1 cellular context compared by ENCODE assay signal in the genomic region with DNA sequence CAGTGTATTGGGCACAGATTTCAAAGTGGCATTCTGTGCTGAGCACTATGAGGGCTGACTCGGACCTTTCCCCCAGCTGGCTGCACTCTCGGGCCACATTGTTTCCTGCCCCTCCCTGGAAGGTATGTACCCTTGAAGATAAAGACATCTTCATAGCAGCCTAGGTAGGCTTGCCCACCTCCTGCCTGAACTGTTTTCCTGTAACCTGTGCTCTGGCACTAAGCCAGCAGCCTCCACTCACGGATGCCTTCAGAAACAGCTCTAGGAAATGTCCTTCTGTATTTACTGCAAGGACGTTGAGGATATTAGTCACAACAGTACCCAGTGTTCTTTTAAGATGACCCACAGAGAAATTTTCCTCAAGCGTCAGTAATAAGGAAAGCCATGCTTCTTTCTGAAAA.
A peak's percentile ranks its signal among the peaks of the same experiment; 100 is the strongest.
TF ChIP-seq lines count a peak whose summit lies in the region.

No MANE protein-coding gene starts in this region.

TF ChIP-seq in HepG2, 621 proteins besides CTCF, POLR2A, EP300 and RAD21:
- TF ChIP-seq, protein P1, sequence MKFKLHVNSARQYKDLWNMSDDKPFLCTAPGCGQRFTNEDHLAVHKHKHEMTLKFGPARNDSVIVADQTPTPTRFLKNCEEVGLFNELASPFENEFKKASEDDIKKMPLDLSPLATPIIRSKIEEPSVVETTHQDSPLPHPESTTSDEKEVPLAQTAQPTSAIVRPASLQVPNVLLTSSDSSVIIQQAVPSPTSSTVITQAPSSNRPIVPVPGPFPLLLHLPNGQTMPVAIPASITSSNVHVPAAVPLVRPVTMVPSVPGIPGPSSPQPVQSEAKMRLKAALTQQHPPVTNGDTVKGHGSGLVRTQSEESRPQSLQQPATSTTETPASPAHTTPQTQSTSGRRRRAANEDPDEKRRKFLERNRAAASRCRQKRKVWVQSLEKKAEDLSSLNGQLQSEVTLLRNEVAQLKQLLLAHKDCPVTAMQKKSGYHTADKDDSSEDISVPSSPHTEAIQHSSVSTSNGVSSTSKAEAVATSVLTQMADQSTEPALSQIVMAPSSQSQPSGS (CRISPR knock-in tag; IDR thresholded peaks at IDR 0.05): no peak
- TF ChIP-seq RXRB (CRISPR knock-in tag; IDR thresholded peaks at IDR 0.05; ENCODE audit: borderline replicate concordance): no peak
- TF ChIP-seq, protein P2, sequence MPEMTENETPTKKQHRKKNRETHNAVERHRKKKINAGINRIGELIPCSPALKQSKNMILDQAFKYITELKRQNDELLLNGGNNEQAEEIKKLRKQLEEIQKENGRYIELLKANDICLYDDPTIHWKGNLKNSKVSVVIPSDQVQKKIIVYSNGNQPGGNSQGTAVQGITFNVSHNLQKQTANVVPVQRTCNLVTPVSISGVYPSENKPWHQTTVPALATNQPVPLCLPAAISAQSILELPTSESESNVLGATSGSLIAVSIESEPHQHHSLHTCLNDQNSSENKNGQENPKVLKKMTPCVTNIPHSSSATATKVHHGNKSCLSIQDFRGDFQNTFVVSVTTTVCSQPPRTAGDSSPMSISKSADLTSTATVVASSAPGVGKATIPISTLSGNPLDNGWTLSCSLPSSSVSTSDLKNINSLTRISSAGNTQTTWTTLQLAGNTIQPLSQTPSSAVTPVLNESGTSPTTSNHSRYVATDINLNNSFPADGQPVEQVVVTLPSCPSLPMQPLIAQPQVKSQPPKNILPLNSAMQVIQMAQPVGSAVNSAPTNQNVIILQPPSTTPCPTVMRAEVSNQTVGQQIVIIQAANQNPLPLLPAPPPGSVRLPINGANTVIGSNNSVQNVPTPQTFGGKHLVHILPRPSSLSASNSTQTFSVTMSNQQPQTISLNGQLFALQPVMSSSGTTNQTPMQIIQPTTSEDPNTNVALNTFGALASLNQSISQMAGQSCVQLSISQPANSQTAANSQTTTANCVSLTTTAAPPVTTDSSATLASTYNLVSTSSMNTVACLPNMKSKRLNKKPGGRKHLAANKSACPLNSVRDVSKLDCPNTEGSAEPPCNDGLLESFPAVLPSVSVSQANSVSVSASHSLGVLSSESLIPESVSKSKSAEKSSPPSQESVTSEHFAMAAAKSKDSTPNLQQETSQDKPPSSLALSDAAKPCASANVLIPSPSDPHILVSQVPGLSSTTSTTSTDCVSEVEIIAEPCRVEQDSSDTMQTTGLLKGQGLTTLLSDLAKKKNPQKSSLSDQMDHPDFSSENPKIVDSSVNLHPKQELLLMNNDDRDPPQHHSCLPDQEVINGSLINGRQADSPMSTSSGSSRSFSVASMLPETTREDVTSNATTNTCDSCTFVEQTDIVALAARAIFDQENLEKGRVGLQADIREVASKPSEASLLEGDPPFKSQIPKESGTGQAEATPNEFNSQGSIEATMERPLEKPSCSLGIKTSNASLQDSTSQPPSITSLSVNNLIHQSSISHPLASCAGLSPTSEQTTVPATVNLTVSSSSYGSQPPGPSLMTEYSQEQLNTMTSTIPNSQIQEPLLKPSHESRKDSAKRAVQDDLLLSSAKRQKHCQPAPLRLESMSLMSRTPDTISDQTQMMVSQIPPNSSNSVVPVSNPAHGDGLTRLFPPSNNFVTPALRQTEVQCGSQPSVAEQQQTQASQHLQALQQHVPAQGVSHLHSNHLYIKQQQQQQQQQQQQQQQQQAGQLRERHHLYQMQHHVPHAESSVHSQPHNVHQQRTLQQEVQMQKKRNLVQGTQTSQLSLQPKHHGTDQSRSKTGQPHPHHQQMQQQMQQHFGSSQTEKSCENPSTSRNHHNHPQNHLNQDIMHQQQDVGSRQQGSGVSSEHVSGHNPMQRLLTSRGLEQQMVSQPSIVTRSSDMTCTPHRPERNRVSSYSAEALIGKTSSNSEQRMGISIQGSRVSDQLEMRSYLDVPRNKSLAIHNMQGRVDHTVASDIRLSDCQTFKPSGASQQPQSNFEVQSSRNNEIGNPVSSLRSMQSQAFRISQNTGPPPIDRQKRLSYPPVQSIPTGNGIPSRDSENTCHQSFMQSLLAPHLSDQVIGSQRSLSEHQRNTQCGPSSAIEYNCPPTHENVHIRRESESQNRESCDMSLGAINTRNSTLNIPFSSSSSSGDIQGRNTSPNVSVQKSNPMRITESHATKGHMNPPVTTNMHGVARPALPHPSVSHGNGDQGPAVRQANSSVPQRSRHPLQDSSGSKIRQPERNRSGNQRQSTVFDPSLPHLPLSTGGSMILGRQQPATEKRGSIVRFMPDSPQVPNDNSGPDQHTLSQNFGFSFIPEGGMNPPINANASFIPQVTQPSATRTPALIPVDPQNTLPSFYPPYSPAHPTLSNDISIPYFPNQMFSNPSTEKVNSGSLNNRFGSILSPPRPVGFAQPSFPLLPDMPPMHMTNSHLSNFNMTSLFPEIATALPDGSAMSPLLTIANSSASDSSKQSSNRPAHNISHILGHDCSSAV (CRISPR knock-in tag; IDR thresholded peaks at IDR 0.05; ENCODE audit: borderline replicate concordance): no peak
- TF ChIP-seq, protein P3, sequence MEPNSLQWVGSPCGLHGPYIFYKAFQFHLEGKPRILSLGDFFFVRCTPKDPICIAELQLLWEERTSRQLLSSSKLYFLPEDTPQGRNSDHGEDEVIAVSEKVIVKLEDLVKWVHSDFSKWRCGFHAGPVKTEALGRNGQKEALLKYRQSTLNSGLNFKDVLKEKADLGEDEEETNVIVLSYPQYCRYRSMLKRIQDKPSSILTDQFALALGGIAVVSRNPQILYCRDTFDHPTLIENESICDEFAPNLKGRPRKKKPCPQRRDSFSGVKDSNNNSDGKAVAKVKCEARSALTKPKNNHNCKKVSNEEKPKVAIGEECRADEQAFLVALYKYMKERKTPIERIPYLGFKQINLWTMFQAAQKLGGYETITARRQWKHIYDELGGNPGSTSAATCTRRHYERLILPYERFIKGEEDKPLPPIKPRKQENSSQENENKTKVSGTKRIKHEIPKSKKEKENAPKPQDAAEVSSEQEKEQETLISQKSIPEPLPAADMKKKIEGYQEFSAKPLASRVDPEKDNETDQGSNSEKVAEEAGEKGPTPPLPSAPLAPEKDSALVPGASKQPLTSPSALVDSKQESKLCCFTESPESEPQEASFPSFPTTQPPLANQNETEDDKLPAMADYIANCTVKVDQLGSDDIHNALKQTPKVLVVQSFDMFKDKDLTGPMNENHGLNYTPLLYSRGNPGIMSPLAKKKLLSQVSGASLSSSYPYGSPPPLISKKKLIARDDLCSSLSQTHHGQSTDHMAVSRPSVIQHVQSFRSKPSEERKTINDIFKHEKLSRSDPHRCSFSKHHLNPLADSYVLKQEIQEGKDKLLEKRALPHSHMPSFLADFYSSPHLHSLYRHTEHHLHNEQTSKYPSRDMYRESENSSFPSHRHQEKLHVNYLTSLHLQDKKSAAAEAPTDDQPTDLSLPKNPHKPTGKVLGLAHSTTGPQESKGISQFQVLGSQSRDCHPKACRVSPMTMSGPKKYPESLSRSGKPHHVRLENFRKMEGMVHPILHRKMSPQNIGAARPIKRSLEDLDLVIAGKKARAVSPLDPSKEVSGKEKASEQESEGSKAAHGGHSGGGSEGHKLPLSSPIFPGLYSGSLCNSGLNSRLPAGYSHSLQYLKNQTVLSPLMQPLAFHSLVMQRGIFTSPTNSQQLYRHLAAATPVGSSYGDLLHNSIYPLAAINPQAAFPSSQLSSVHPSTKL (CRISPR knock-in tag; IDR thresholded peaks at IDR 0.05): no peak
- TF ChIP-seq LCORL (IDR thresholded peaks at IDR 0.05): 0 out of 2 replicates have a peak, but pooled peaks have one; percentile 9
- no peak for TF ChIP-seq LCORL (CRISPR knock-in tag; IDR thresholded peaks at IDR 0.05)
- TF ChIP-seq CBX5 (CRISPR knock-in tag; IDR thresholded peaks at IDR 0.05; ENCODE audit: borderline replicate concordance): no peak
- TF ChIP-seq ZZZ3 (CRISPR knock-in tag; IDR thresholded peaks at IDR 0.05; ENCODE audit: borderline replicate concordance): no peak
- TF ChIP-seq RBM22 (optimal IDR thresholded peaks at IDR 0.05; ENCODE audit: low read length): peak; percentile 49
